Comparison of ENCODE assay signal across 30 cellular contexts in genomic region chr13:111248822-111249221, GRCh38.
DNase-seq lines count a peak whose midpoint lies in the region; FAIRE-seq and TF ChIP-seq lines count a peak whose summit lies in the region.
"Had no signal": no experiment of that assay in that cellular context is flagged by ENCODE, and none has a peak within 500 bp of the region (broad histone marks: within the 10 kb centered on the region; RNA-seq: fewer than 3 reads in every experiment).

No MANE protein-coding gene starts in this region.

- H3K27me3 Mint-ChIP-seq in progenitor cell of endocrine pancreas = no peaks in the 10 kb centered on the region
- H3K27me3 Mint-ChIP-seq: activated CD4-positive, alpha-beta T cell treated with anti-CD3 and anti-CD28 coated beads, Interleukin-2, amount 10 ng/mL, durations not matched to agents 24 days and 14 days; memory B cell; stimulated activated memory B cell treated with anti-CD40 and anti-IgM and Interleukin-4, amounts not matched to agents 10 μg/mL and 1 μg/mL and 100 μg/mL, for 72 hours had no signal

- peaks cover 71% of the 10 kb centered on the region for H3K4me1 ChIP-seq in left ventricle myocardium inferior
- no peaks in the 10 kb centered on the region for H3K4me1 ChIP-seq in smooth muscle cell (ENCODE audit: low read depth)
- H3K4me1 ChIP-seq: parathyroid adenoma had no signal

- peaks cover 59% of the 10 kb centered on the region for H4K20me1 ChIP-seq in smooth muscle cell (ENCODE audit: low read depth)

- no peak overlapping the region for H3K4me3 Mint-ChIP-seq in progenitor cell of endocrine pancreas (ENCODE audit: low read depth)
- H3K4me3 Mint-ChIP-seq: activated CD4-positive, alpha-beta T cell treated with anti-CD3 and anti-CD28 coated beads, Interleukin-2, amount 10 ng/mL, durations not matched to agents 24 days and 14 days; memory B cell; neural crest cell; stimulated activated memory B cell treated with anti-CD40 and anti-IgM and Interleukin-4, amounts not matched to agents 10 μg/mL and 1 μg/mL and 100 μg/mL, for 72 hours had no signal

- no peak for TF ChIP-seq POLR2A in H54 (IDR thresholded peaks at IDR 0.05; ENCODE audit: low read depth, low read length)

- H3K4me1 Mint-ChIP-seq in progenitor cell of endocrine pancreas (ENCODE audit: low read depth) = peaks cover 30% of the 10 kb centered on the region

- H3K4me2 ChIP-seq in smooth muscle cell = no peak overlapping the region

- WGBS in smooth muscle cell (ENCODE audit: low lambda C conversion rate) = 98% methylated on average over 3 of the region's 3 CpGs

- no peak overlapping the region for H3K27ac Mint-ChIP-seq in progenitor cell of endocrine pancreas
- H3K27ac Mint-ChIP-seq: activated CD4-positive, alpha-beta T cell treated with anti-CD3 and anti-CD28 coated beads, Interleukin-2, amount 10 ng/mL, durations not matched to agents 24 days and 14 days; memory B cell; stimulated activated memory B cell treated with anti-CD40 and anti-IgM and Interleukin-4, amounts not matched to agents 10 μg/mL and 1 μg/mL and 100 μg/mL, for 72 hours had no signal

- H3K27ac ChIP-seq in VCaP (peak overlapping the region; percentile 82), left ventricle myocardium inferior (replicated peaks) (peak overlapping the region; percentile 78), smooth muscle cell (ENCODE audit: low read depth) (no peak overlapping the region)
- H3K27ac ChIP-seq: epithelial cell of prostate, parathyroid adenoma, sigmoid colon, SJSA1 had no signal

- peaks cover 59% of the 10 kb centered on the region for H3K36me3 Mint-ChIP-seq in progenitor cell of endocrine pancreas (ENCODE audit: insufficient read depth)

- H3K36me3 ChIP-seq in left ventricle myocardium inferior (peaks cover 57% of the 10 kb centered on the region), smooth muscle cell (ENCODE audit: low read depth) (peaks cover 16% of the 10 kb centered on the region)

- no peak for TF ChIP-seq CTCF in VCaP (conservative IDR thresholded peaks at IDR 0.05)
- no peak for TF ChIP-seq CTCF in left ventricle myocardium inferior (IDR thresholded peaks at IDR 0.05; ENCODE audit: borderline replicate concordance)
- TF ChIP-seq CTCF in progenitor cell of endocrine pancreas (IDR thresholded peaks at IDR 0.05; ENCODE audit: unreplicated experiment) = no peak
- TF ChIP-seq CTCF in smooth muscle cell (IDR thresholded peaks at IDR 0.05; ENCODE audit: borderline replicate concordance, insufficient read depth, poor library complexity, severe bottlenecking) = no peak

- no peaks in the 10 kb centered on the region for H3F3A ChIP-seq in smooth muscle cell (ENCODE audit: low read depth)

- H3K9me3 ChIP-seq in left ventricle myocardium inferior (replicated peaks) (no peaks in the 10 kb centered on the region), smooth muscle cell (replicated peaks; ENCODE audit: low read depth) (no peaks in the 10 kb centered on the region)
- H3K9me3 ChIP-seq: sigmoid colon, SJSA1 had no signal

- peak; percentile 60 for FAIRE-seq in H54 (lab: Jason Lieb, UNC)
- FAIRE-seq: bronchial epithelial cell, colon had no signal

- H3K79me2 ChIP-seq in smooth muscle cell (ENCODE audit: low read depth) = no peaks in the 10 kb centered on the region
- H3K79me2 ChIP-seq: parathyroid adenoma had no signal

- peaks cover 12% of the 10 kb centered on the region for H3K9me3 Mint-ChIP-seq in progenitor cell of endocrine pancreas (ENCODE audit: low read depth)
- H3K9me3 Mint-ChIP-seq: memory B cell; neural crest cell; stimulated activated memory B cell treated with anti-CD40 and anti-IgM and Interleukin-4, amounts not matched to agents 10 μg/mL and 1 μg/mL and 100 μg/mL, for 72 hours had no signal

- no peak overlapping the region for H3K9ac ChIP-seq in smooth muscle cell (ENCODE audit: low read depth)
- H3K9ac ChIP-seq: parathyroid adenoma had no signal

- H3K4me3 ChIP-seq in left ventricle myocardium inferior (no peak overlapping the region), smooth muscle cell (no peak overlapping the region)
- H3K4me3 ChIP-seq: sigmoid colon, SJSA1 had no signal

- DNase-seq in H54 (ENCODE audit: insufficient read length, low spot score) (no peak), left ventricle myocardium inferior (no peak), pons (ENCODE audit: low spot score) (peak; percentile 14), progenitor cell of endocrine pancreas (ENCODE audit: low spot score, unreplicated experiment) (no peak), smooth muscle cell (lab: John Stamatoyannopoulos, UW; ENCODE audit: unreplicated experiment) (no peak), NCI-H524 treated with DMSO at 0.1 percent for 48 hours (lab: John Stamatoyannopoulos, UW) (no peak), GM19238 (ENCODE audit: insufficient read length, low spot score) (no peak)
- DNase-seq: activated CD4-positive, alpha-beta T cell treated with anti-CD3 and anti-CD28 coated beads, Interleukin-2, amount 10 ng/mL, durations not matched to agents 24 days and 14 days; activated CD8-positive, alpha-beta memory T cell treated with anti-CD3 and anti-CD28 coated beads for 24 hours; activated effector memory CD4-positive, alpha-beta T cell treated with Interleukin-2 at 50 U/mL for 16 hours; activated T-cell treated with anti-CD3 and anti-CD28 coated beads, Interleukin-2, amount 50 U/mL, for 1 hour; anterior cingulate cortex; DMS53; effector memory CD4-positive, alpha-beta T cell; MM.1S; NCI-H1417 treated with DMSO at 0.1 percent for 48 hours; NCI-H2029 treated with DMSO at 0.1 percent for 48 hours; NCI-H774; sigmoid colon; T1000; trophoblast cell had no signal

- intact Hi-C loops in left ventricle myocardium inferior (cut with micrococcal nuclease) = no loop called here

- H3K27me3 ChIP-seq in left ventricle myocardium inferior (ENCODE audit: low read depth) (no peaks in the 10 kb centered on the region), smooth muscle cell (ENCODE audit: low read depth) (no peaks in the 10 kb centered on the region)
- H3K27me3 ChIP-seq: sigmoid colon, SJSA1 had no signal

- no peak overlapping the region for H2AFZ ChIP-seq in smooth muscle cell (ENCODE audit: low read depth)
- H2AFZ ChIP-seq: parathyroid adenoma had no signal
